Comparison of ENCODE assay signal across 8 cellular contexts in the genomic region with DNA sequence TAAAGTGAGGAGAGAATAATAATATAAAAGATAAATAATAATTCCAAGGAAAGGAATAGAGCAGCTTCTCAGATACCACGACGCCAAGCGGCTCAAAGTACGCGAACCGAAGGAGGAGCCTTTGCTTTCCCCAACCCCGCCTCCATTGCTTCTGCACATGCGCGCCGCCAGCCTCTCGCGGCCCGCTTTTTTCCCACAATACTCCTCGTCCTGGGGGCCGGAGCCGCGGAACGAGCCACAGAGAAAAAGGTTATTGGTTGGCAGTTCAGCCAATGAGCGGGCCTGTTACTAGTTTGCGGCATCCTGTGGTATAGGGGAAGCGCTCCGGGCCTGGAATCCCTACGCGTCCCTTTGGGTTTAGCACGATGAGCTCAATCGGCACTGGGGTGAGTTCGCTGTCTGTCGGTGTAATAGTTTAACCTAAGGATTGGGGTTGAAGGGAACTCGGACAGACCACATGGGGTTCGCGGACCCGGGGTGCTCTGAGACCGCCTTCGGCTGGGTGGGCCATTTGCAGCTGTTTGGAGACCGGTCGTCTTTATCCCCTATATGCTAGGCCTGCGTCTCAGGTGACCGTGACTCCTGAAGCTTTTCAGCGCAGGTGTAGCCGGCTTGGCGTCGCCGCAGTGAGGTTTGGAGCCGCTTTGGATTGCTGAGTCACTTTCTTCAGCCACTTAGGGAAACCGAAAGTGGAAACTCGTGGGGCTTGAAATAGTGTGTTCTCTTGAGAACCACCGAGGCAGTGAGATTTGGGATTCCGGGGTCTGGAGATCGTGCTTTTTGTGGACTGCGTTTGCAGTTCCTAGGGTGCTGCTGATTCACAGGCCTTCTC. TPM values are rescaled to one million over a fixed set of nuclear protein-coding genes. Genes with fewer than 3 reads are reported as not detected.
A peak's percentile ranks its signal among the peaks of the same experiment; 100 is the strongest.
DNase-seq lines count a peak whose midpoint lies in the region; ATAC-seq and TF ChIP-seq lines count a peak whose summit lies in the region.

Gene PSMA3 (plus strand): TSS at position 288 of the 832 bp plus-strand sequence. CDS start 78 bp downstream, at position 366.

- in situ Hi-C loops in GM13977 (cut with MboI; ENCODE audit: low pct_unique_long_range_greater_than_20kb, low sequenced_read_pairs, unreplicated experiment): no loop called here

- H3K27me3 ChIP-seq in heart right ventricle (no peaks in the 10 kb centered on the region), upper lobe of left lung (no peaks in the 10 kb centered on the region)

- H3K36me3 ChIP-seq in heart right ventricle: peaks cover 0 to 27% (median 3%) of the 10 kb centered on the region in 9 donors
- H3K36me3 ChIP-seq in upper lobe of left lung: peaks cover 0 to 20% (median 13%) of the 10 kb centered on the region in 4 donors

- peak within 1 kb of the TSS; percentile 99 for H3K4me3 Mint-ChIP-seq in T-helper 1 cell treated with Interleukin-12 subunit alpha and Interleukin-12 subunit beta and Interleukin-4 antibody, amounts not matched to agents 30 μg/mL and 1 μg/mL, for 36 hours

- peak in 3 of 4 donors; percentile 85 to 90 (median 86) for TF ChIP-seq POLR2A in upper lobe of left lung (IDR thresholded peaks at IDR 0.05)

- ATAC-seq in HG02884 (IDR thresholded peaks at IDR 0.05; ENCODE audit: unreplicated experiment): peak; percentile 87
- ATAC-seq in heart right ventricle: peak; percentile 94 to 99 (median 96)
- peak; percentile 96 to 99 for ATAC-seq in upper lobe of left lung (ENCODE audit: low FRiP score in 2 of 2)

- peak within 1 kb of the TSS; percentile 98 for H3K27ac Mint-ChIP-seq in T-helper 1 cell treated with Interleukin-12 subunit alpha and Interleukin-12 subunit beta and Interleukin-4 antibody, amounts not matched to agents 30 μg/mL and 1 μg/mL, for 36 hours

- H3K27me3 Mint-ChIP-seq in T-helper 1 cell treated with Interleukin-12 subunit alpha and Interleukin-12 subunit beta and Interleukin-4 antibody, amounts not matched to agents 30 μg/mL and 1 μg/mL, for 36 hours (ENCODE audit: low read depth): peaks cover 1% of the 10 kb centered on the region

- peak; percentile 89 for DNase-seq in GM13977 (ENCODE audit: low spot score)
- peak; percentile 98 for DNase-seq in NCI-H1694 (lab: John Stamatoyannopoulos, UW)
- peak; percentile 98 for DNase-seq in amniotic stem cell (lab: John Stamatoyannopoulos, UW)
- DNase-seq in heart right ventricle: peak; percentile 97 to 98
- peak; percentile 94 to 99 (median 97) for DNase-seq in posterior cingulate gyrus
- DNase-seq in upper lobe of left lung: peak; percentile 96 to 97

- no peaks in the 10 kb centered on the region for H3K9me3 ChIP-seq in heart right ventricle
- no peaks in the 10 kb centered on the region for H3K9me3 ChIP-seq in upper lobe of left lung

- TF ChIP-seq EP300 in upper lobe of left lung (IDR thresholded peaks at IDR 0.05): no peak

- intact Hi-C loops in heart right ventricle (cut with DNase I) (loop anchor here in 9 of 10 donors (1.0 to 10.0 kb wide), 5 partner anchors 42 to 54 kb away; partner anchors contain the start of genes ARID4A (in 9 of the 9) and ACTR10 (in 2 of the 9)), posterior cingulate gyrus (cut with DNase I) (loop anchor here (1.0 to 5.0 kb wide), 2 partner anchors 53 to 183 kb away; partner anchors contain the start of genes KIAA0586 and TIMM9)

- H3K36me3 Mint-ChIP-seq in T-helper 1 cell treated with Interleukin-12 subunit alpha and Interleukin-12 subunit beta and Interleukin-4 antibody, amounts not matched to agents 30 μg/mL and 1 μg/mL, for 36 hours (ENCODE audit: low read depth): peaks cover 18% of the 10 kb centered on the region

- peaks cover 7 to 45% (median 34%) of the 10 kb centered on the region in 9 donors for H3K4me1 ChIP-seq in heart right ventricle
- peaks cover 22 to 41% (median 33%) of the 10 kb centered on the region in 4 donors for H3K4me1 ChIP-seq in upper lobe of left lung

- no peaks in the 10 kb centered on the region for H3K9me3 Mint-ChIP-seq in T-helper 1 cell treated with Interleukin-12 subunit alpha and Interleukin-12 subunit beta and Interleukin-4 antibody, amounts not matched to agents 30 μg/mL and 1 μg/mL, for 36 hours

- H3K4me3 ChIP-seq in heart right ventricle (peak within 1 kb of the TSS; percentile 60 to 95 (median 82)), upper lobe of left lung (peak within 1 kb of the TSS; percentile 69 to 88 (median 82))

- H3K4me1 Mint-ChIP-seq in T-helper 1 cell treated with Interleukin-12 subunit alpha and Interleukin-12 subunit beta and Interleukin-4 antibody, amounts not matched to agents 30 μg/mL and 1 μg/mL, for 36 hours (ENCODE audit: low read depth): peaks cover 42% of the 10 kb centered on the region

- TF ChIP-seq CTCF in GM13977 (IDR thresholded peaks at IDR 0.05; ENCODE audit: extremely low read depth, insufficient read depth, missing control alignments): no peak
- TF ChIP-seq CTCF in heart right ventricle (IDR thresholded peaks at IDR 0.05): peak in 2 of 9 donors; percentile 25 to 30
- no peak for TF ChIP-seq CTCF in upper lobe of left lung (IDR thresholded peaks at IDR 0.05)

- WGBS in heart right ventricle, 2 donors: 0% methylated on average over 50 of the region's 50 CpGs
- WGBS in upper lobe of left lung, 2 donors: 0 to 1% methylated on average over 21 to 50 of the region's 50 CpGs

- H3K27ac ChIP-seq in heart right ventricle (peak within 1 kb of the TSS; percentile 89 to 98 (median 94)), upper lobe of left lung (peak within 1 kb of the TSS; percentile 94 to 98 (median 96))

RNA-seq across cellular contexts. Expression of gene PSMA3, which starts in this region (rescaled TPM):
- 100 to 1,000 TPM; 122 to 235 (median 150) TPM for total RNA-seq in heart right ventricle
- polyA plus RNA-seq in heart right ventricle: 100 to 1,000 TPM; 207 to 227 TPM
- total RNA-seq in upper lobe of left lung: 100 to 1,000 TPM in 4 of 6 donors, 10 to 100 TPM in 2; 49.2 to 164 (median 153) TPM

Comparison
In these comparisons a context has a peak if more than half of its experiments do, and no peak if none do; other contexts are left out.
1. Peak in every context shown above with its lines: DNase-seq, ATAC-seq, H3K4me3 ChIP-seq and H3K27ac ChIP-seq.